Comparison of ENCODE assay signal across 2 cellular contexts in genomic region chr16:30006659-30007377, GRCh38.
TF ChIP-seq lines count a peak whose summit lies in the region.

No MANE protein-coding gene starts in this region.

TF ChIP-seq in GM23338, 12 proteins besides CTCF, POLR2A, EP300 and RAD21:
- TF ChIP-seq REST (IDR thresholded peaks at IDR 0.05; ENCODE audit: unreplicated experiment) = no peak
- TF ChIP-seq ZNF462 (CRISPR knock-in tag; IDR thresholded peaks at IDR 0.05) = no peak
- no peak for TF ChIP-seq NANOG (IDR thresholded peaks at IDR 0.05; ENCODE audit: borderline replicate concordance)
- no peak for TF ChIP-seq CREB1 (CRISPR knock-in tag; IDR thresholded peaks at IDR 0.05; ENCODE audit: low read depth)
- TF ChIP-seq EZH2 (IDR thresholded peaks at IDR 0.05; ENCODE audit: low read depth, unreplicated experiment) = no peak
- no peak for TF ChIP-seq ZNF331 (CRISPR knock-in tag; IDR thresholded peaks at IDR 0.05; ENCODE audit: low read depth)
- no peak for TF ChIP-seq EZH2phosphoT487 (IDR thresholded peaks at IDR 0.05; ENCODE audit: unreplicated experiment)

TF ChIP-seq in K562, 482 proteins besides CTCF, POLR2A, EP300 and RAD21:
- TF ChIP-seq ZBTB33 (CRISPR knock-in tag; IDR thresholded peaks at IDR 0.05) (no peak), POLR2G (IDR thresholded peaks at IDR 0.05; ENCODE audit: low read depth, low read length) (peak; percentile 51)
